In the genomic region with DNA sequence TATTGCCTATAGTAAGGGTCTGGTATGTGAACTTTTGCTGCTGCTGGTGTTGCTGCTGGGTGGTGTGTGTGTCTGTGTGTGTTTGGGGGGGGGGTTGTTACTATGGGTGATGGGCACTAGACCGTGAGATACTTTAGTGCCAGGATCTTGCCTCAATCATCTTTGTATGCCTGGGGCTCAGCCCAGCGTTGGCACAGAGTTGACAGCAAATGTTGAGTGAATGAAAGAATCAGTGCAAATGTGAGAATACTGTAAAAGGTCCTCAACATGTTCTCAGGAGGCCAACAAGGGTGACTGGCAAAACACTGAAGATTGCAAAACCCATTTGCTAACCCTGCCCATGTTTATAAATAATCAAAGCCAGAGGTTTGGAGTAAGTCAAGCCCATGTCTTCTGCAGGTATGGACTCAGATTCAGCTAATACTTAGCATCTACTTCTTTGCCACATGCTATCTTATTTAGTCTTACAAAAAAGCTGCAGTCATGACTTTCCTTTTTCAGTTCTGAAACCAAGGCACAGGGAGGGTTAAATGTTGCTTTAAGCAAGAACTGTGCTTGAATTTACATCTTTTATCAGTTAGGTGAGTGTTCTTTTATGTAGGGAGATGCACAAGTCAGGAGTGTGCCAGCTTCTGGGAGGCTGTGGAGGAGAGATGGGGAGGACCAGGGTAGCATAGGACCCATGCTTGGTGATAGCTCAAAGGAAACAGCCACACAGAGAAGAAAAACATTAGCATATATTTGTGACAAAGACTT, we compare ENCODE assay signal across 8 cellular contexts.
DNase-seq lines count a peak whose midpoint lies in the region; ATAC-seq and TF ChIP-seq lines count a peak whose summit lies in the region.

No MANE protein-coding gene starts in this region.

- peak; percentile 12 for ATAC-seq in GM18907 (IDR thresholded peaks at IDR 0.05; ENCODE audit: unreplicated experiment)
- ATAC-seq in GM21576 (IDR thresholded peaks at IDR 0.05; ENCODE audit: unreplicated experiment): peak; percentile 15
- peak; percentile 5 for ATAC-seq in HG03280 (IDR thresholded peaks at IDR 0.05; ENCODE audit: unreplicated experiment)

- H3K27me3 Mint-ChIP-seq in brain: peaks cover 4% of the 10 kb centered on the region

- H3K4me3 Mint-ChIP-seq in brain: no peak overlapping the region

- H3K36me3 Mint-ChIP-seq in brain: no peaks in the 10 kb centered on the region

- in situ Hi-C loops in ACHN (cut with HindIII; ENCODE audit: low pct_ligation_motif_present, low pct_unique_long_range_greater_than_20kb, low sequenced_read_pairs): no loop called here

- H3K27ac Mint-ChIP-seq in brain: peak overlapping the region in 4 of 5 experiments; percentile 3 to 80 (median 46)

- peaks cover 37% of the 10 kb centered on the region for H3K4me1 Mint-ChIP-seq in brain

- DNase-seq in ACHN: no peak
- DNase-seq in AG08395 (ENCODE audit: low spot score): no peak
- no peak for DNase-seq in cerebellar cortex (ENCODE audit: low spot score)
- DNase-seq in GM10266 (ENCODE audit: extremely low spot score): no peak

- TF ChIP-seq CTCF in brain (conservative IDR thresholded peaks at IDR 0.05): no peak
- TF ChIP-seq CTCF in GM10266 (IDR thresholded peaks at IDR 0.05; ENCODE audit: control insufficient read depth, insufficient read depth, low read depth, missing control alignments): no peak

- peaks cover 0 to 7% (median 3%) of the 10 kb centered on the region in 5 experiments for H3K9me3 Mint-ChIP-seq in brain
